Comparison of ENCODE assay signal across 11 cellular contexts in genomic region chr1:223717695-223718363, GRCh38. TPM values are rescaled to one million over a fixed set of nuclear protein-coding genes. Genes with fewer than 3 reads are reported as not detected.
DNase-seq lines count a peak whose midpoint lies in the region; ATAC-seq, FAIRE-seq and TF ChIP-seq lines count a peak whose summit lies in the region.
"Had no signal": no experiment of that assay in that cellular context is flagged by ENCODE, and none has a peak within 500 bp of the region (broad histone marks: within the 10 kb centered on the region; RNA-seq: fewer than 3 reads in every experiment).

No MANE protein-coding gene starts in this region.

- no peak for TF ChIP-seq EP300 in H1 (IDR thresholded peaks at IDR 0.05; ENCODE audit: borderline replicate concordance in 1 of 2, low read depth in 2 of 2, low read length in 2 of 2)

- H3K79me1 ChIP-seq in H1 (ENCODE audit: low read depth, low read length), result no peaks in the 10 kb centered on the region

- no peak; a peak in 1 of 4 replicates for TF ChIP-seq RAD21 in H1 (IDR thresholded peaks at IDR 0.05 in 1 of 2, conservative IDR thresholded peaks at IDR 0.05 in 1 of 2; ENCODE audit: low read depth in 2 of 2, low read length in 2 of 2)

- H3K23me2 ChIP-seq in H1 (ENCODE audit: low read depth, low read length), result peaks cover 5% of the 10 kb centered on the region; the same call in 1 of the 2 replicates

- H3K18ac ChIP-seq in H1 (ENCODE audit: extremely low read depth, low read length), result no peak overlapping the region

- no peak overlapping the region for H2BK15ac ChIP-seq in H1 (ENCODE audit: low read length)

- no peak for TF ChIP-seq CTCF in H1 (IDR thresholded peaks at IDR 0.05; ENCODE audit: control extremely low read depth in 1 of 3, insufficient read depth in 1 of 3, low read depth in 1 of 3, low read length in 3 of 3)

- peaks cover 4 to 26% (median 16%) of the 10 kb centered on the region in 4 experiments; a peak in 6 of 7 replicates for H3K4me1 ChIP-seq in H1 (replicated peaks in 1 of 4; ENCODE audit: control insufficient read depth in 3 of 4, insufficient read depth in 4 of 4, low read length in 3 of 4)

- H3K9ac ChIP-seq in H1 (replicated peaks in 1 of 4; ENCODE audit: extremely low read depth in 1 of 4, low read depth in 3 of 4, low read length in 3 of 4), result no peak overlapping the region

- no peak overlapping the region for H2BK20ac ChIP-seq in H1 (ENCODE audit: low read length)

- no peaks in the 10 kb centered on the region for H3K79me2 ChIP-seq in H1 (ENCODE audit: control insufficient read depth in 1 of 2, insufficient read depth in 2 of 2, low read length in 2 of 2)

- no peak overlapping the region for H2AFZ ChIP-seq in H1 (ENCODE audit: low read length)

- H3K4me2 ChIP-seq in H1 (ENCODE audit: insufficient read depth in 1 of 2, low read depth in 2 of 2, low read length in 2 of 2), result peak overlapping the region in 1 of 2 experiments; percentile 27; a peak in 2 of 4 replicates

- ATAC-seq in activated CD4-positive, CD25-positive, alpha-beta regulatory T cell treated with anti-CD3 and anti-CD28 coated beads, Interleukin-2, amount 50 U/mL, for 24 hours, result peak; percentile 39 to 60
- ATAC-seq in SK-N-SH treated with all-trans-retinoic acid at 6 μM for 48 hours, result peak; percentile 5; the same call in 2 of the 3 replicates
- peak; percentile 67 for ATAC-seq in stimulated activated memory B cell treated with anti-CD40 and anti-IgM and Interleukin-4, amounts not matched to agents 10 μg/mL and 1 μg/mL and 100 μg/mL, for 72 hours
- ATAC-seq in GM18867 (IDR thresholded peaks at IDR 0.05; ENCODE audit: unreplicated experiment), result no peak

- no peak overlapping the region for H2BK120ac ChIP-seq in H1 (replicated peaks; ENCODE audit: low read depth, low read length)

- peak overlapping the region; percentile 93 for H2BK12ac ChIP-seq in H1 (ENCODE audit: low read depth, low read length)

- no peak overlapping the region for H3K14ac ChIP-seq in H1 (ENCODE audit: insufficient read length)

- peaks cover 0 to 4% (median 0%) of the 10 kb centered on the region in 4 experiments; a peak in 1 of 8 replicates for H3K36me3 ChIP-seq in H1 (ENCODE audit: control insufficient read depth in 2 of 4, insufficient read depth in 4 of 4, low read length in 3 of 4)

- CTCF ChIA-PET in H1 (lab: Charles Lee; ENCODE audit: partially characterized antibody), result interaction anchor here (0.7 to 6.9 kb wide), 15 partner anchors 9 to 120 kb away, joined by 3 to 74 read pairs (median 8); no protein-coding TSS in a partner anchor

- H4K91ac ChIP-seq in H1 (replicated peaks; ENCODE audit: insufficient read length, low read length), result no peak overlapping the region

- no peak for FAIRE-seq in H1 (lab: Jason Lieb, UNC)

- H4K5ac ChIP-seq in H1 (ENCODE audit: insufficient read length, low read depth, low read length), result no peak overlapping the region

- H3K27me3 Mint-ChIP-seq in stimulated activated memory B cell treated with anti-CD40 and anti-IgM and Interleukin-4, amounts not matched to agents 10 μg/mL and 1 μg/mL and 100 μg/mL, for 72 hours, result no peaks in the 10 kb centered on the region

- POLR2A ChIA-PET in H1 (lab: Charles Lee; ENCODE audit: partially characterized antibody), result interaction anchor here (0.7 to 1.8 kb wide), 6 partner anchors 10 to 41 kb away, joined by 3 to 7 read pairs (median 3); no protein-coding TSS in a partner anchor

- no peak for DNase-seq in activated CD4-positive, CD25-positive, alpha-beta regulatory T cell (lab: John Stamatoyannopoulos, UW)
- no peak for DNase-seq in H1 (ENCODE audit: low read depth in 1 of 2, low spot score in 2 of 2)
- DNase-seq in GM19240 (ENCODE audit: insufficient read length, low spot score), result no peak
- no peak for DNase-seq in SW480 (ENCODE audit: low spot score)
- DNase-seq: 8988T, anterior cingulate cortex had no signal

- peaks cover 0 to 73% (median 70%) of the 10 kb centered on the region in 4 experiments; a peak in 6 of 7 replicates for H3K27me3 ChIP-seq in H1 (replicated peaks in 1 of 4; ENCODE audit: control insufficient read depth in 3 of 4, extremely low read depth in 1 of 4, insufficient read depth in 3 of 4, low read length in 3 of 4)

- H3K27ac Mint-ChIP-seq in stimulated activated memory B cell treated with anti-CD40 and anti-IgM and Interleukin-4, amounts not matched to agents 10 μg/mL and 1 μg/mL and 100 μg/mL, for 72 hours, result peak overlapping the region; percentile 68

- no peak overlapping the region for H3K4ac ChIP-seq in H1 (replicated peaks; ENCODE audit: insufficient read length, low read depth, low read length)

- no peak overlapping the region for H3K27ac ChIP-seq in H1 (ENCODE audit: low read depth, low read length)

- H3K4me3 Mint-ChIP-seq in stimulated activated memory B cell treated with anti-CD40 and anti-IgM and Interleukin-4, amounts not matched to agents 10 μg/mL and 1 μg/mL and 100 μg/mL, for 72 hours, result no peak overlapping the region

- no peak overlapping the region for H2BK5ac ChIP-seq in H1 (ENCODE audit: low read depth, low read length)

- peak overlapping the region; percentile 43 for H2AK5ac ChIP-seq in H1 (ENCODE audit: low read depth, low read length)

- WGBS in H1 (ENCODE audit: extremely low coverage in 1 of 2, insufficient coverage in 1 of 2, insufficient read length in 1 of 2, insufficient replicate concordance in 2 of 2, low coverage in 1 of 2, low lambda C conversion rate in 2 of 2, missing lambda C conversion rate in 1 of 2), 2 experiments, result 79% methylated on average over 6 of the region's 6 CpGs; no CpG with 5 or more reads in 1 of the 2 experiments

- no peaks in the 10 kb centered on the region for H3K9me3 Mint-ChIP-seq in stimulated activated memory B cell treated with anti-CD40 and anti-IgM and Interleukin-4, amounts not matched to agents 10 μg/mL and 1 μg/mL and 100 μg/mL, for 72 hours

- H4K20me1 ChIP-seq in H1 (replicated peaks in 1 of 2; ENCODE audit: control insufficient read depth in 1 of 2, insufficient read depth in 2 of 2, low read length in 2 of 2), result peaks cover 0 to 5% of the 10 kb centered on the region in 2 experiments

- no peaks in the 10 kb centered on the region for H3K9me3 ChIP-seq in H1 (ENCODE audit: insufficient read depth in 2 of 2, low read depth in 1 of 2, low read length in 1 of 2)

- H3K4me3 ChIP-seq in H1 (ENCODE audit: extremely low read depth in 1 of 4, insufficient read depth in 2 of 4, low read depth in 3 of 4, low read length in 4 of 4), result no peak overlapping the region

- H3K23ac ChIP-seq in H1 (ENCODE audit: insufficient read length), result no peak overlapping the region

- TF ChIP-seq POLR2A in H1 (IDR thresholded peaks at IDR 0.05; ENCODE audit: control extremely low read depth in 1 of 2, low read depth in 2 of 2, low read length in 2 of 2), result no peak

- no peak overlapping the region for H3K56ac ChIP-seq in H1 (replicated peaks; ENCODE audit: insufficient read length, low read depth, low read length)

- no peak overlapping the region for H4K8ac ChIP-seq in H1 (ENCODE audit: extremely low read depth, insufficient read depth, low read length)

- peaks cover 67% of the 10 kb centered on the region for H3K4me1 Mint-ChIP-seq in stimulated activated memory B cell treated with anti-CD40 and anti-IgM and Interleukin-4, amounts not matched to agents 10 μg/mL and 1 μg/mL and 100 μg/mL, for 72 hours

- peaks cover 31% of the 10 kb centered on the region for H3K36me3 Mint-ChIP-seq in stimulated activated memory B cell treated with anti-CD40 and anti-IgM and Interleukin-4, amounts not matched to agents 10 μg/mL and 1 μg/mL and 100 μg/mL, for 72 hours

TF ChIP-seq in SK-N-SH treated with all-trans-retinoic acid at 6 μM for 48 hours, 23 proteins besides CTCF, POLR2A, EP300 and RAD21 (continues in another document):
- TF ChIP-seq ESRRG (CRISPR knock-in tag; IDR thresholded peaks at IDR 0.05), result no peak
- TF ChIP-seq ZFP3 (CRISPR knock-in tag; IDR thresholded peaks at IDR 0.05), result no peak
- no peak for TF ChIP-seq GLIS3 (CRISPR knock-in tag; IDR thresholded peaks at IDR 0.05)
- TF ChIP-seq CSDC2 (CRISPR knock-in tag; IDR thresholded peaks at IDR 0.05), result no peak
- no peak for TF ChIP-seq TCF4 (CRISPR knock-in tag; IDR thresholded peaks at IDR 0.05; ENCODE audit: borderline replicate concordance)
- no peak for TF ChIP-seq PPARA (CRISPR knock-in tag; IDR thresholded peaks at IDR 0.05; ENCODE audit: borderline replicate concordance)

TF ChIP-seq in H1, 55 proteins besides CTCF, POLR2A, EP300 and RAD21 (continues in another document):
- TF ChIP-seq TEAD4 (IDR thresholded peaks at IDR 0.05; ENCODE audit: low read depth, low read length), result 0 out of 2 replicates have a peak, but pooled peaks have one; percentile 9
- no peak for TF ChIP-seq CBX5 (IDR thresholded peaks at IDR 0.05; ENCODE audit: low read depth, low read length)

RNA-seq across cellular contexts. Expression of gene CAPN2, which starts 5.5 kb away (rescaled TPM):
- total RNA-seq in H1 (2021; fragmentation: NEBNext Ultra II Directional; extraction: Animal tissue kit (Norgen Biotek cat#: 25700)), result 9.2 and 9.4 TPM in 2 replicates
- polyA plus RNA-seq in H1 (2011; rRNA removed), result 9.1 and 10.3 TPM in 2 replicates
- polyA plus RNA-seq in H1 (2011; cell fraction: cytosol; rRNA removed), result 12.1 TPM
- polyA plus RNA-seq in H1 (2011; cell fraction: nucleus; rRNA removed), result 18.7 TPM
- polyA plus RNA-seq in H1 (2012, experiment 1 of 2), result 16.8 to 24.6 TPM (median 19.6 TPM) in 4 replicates
- 2.8 TPM for polyA plus RNA-seq in H1 (2012, experiment 2 of 2)
- polyA plus RNA-seq in H1 (2013, experiment 1 of 2), result 8.5 TPM
- polyA plus RNA-seq in H1 (2013, experiment 2 of 2), result 8.5 TPM
- 10.8 and 24.0 TPM in 2 replicates for polyA minus RNA-seq in H1 (2011; rRNA and poly(A)+ RNA removed)
- 15.3 TPM for polyA minus RNA-seq in H1 (2011; cell fraction: cytosol; rRNA and poly(A)+ RNA removed)
- polyA minus RNA-seq in H1 (2011; cell fraction: nucleus; rRNA and poly(A)+ RNA removed), result 12.7 TPM

RNA-seq across cellular contexts. Expression of gene CAPN8, which starts 52.3 kb away (rescaled TPM):
- total RNA-seq in H1 (2021; fragmentation: NEBNext Ultra II Directional; extraction: Animal tissue kit (Norgen Biotek cat#: 25700)), result 0.26 TPM in 1 of 2 replicates, not detected in the other
- polyA plus RNA-seq in H1 (2011; rRNA removed), result 0.20 TPM in 1 of 2 replicates, not detected in the other
- not detected for polyA plus RNA-seq in H1 (2011; cell fraction: cytosol; rRNA removed)
- polyA plus RNA-seq in H1 (2011; cell fraction: nucleus; rRNA removed), result 0.48 TPM
- 0.19 TPM in 1 of 4 replicates, not detected in the others for polyA plus RNA-seq in H1 (2012, experiment 1 of 2)
- polyA plus RNA-seq in H1 (2012, experiment 2 of 2), result not detected
- polyA plus RNA-seq in H1 (2013, experiment 1 of 2), result not detected
- polyA plus RNA-seq in H1 (2013, experiment 2 of 2), result not detected
- polyA minus RNA-seq in H1 (2011; rRNA and poly(A)+ RNA removed), result not detected in 2 replicates
- not detected for polyA minus RNA-seq in H1 (2011; cell fraction: cytosol; rRNA and poly(A)+ RNA removed)
- not detected for polyA minus RNA-seq in H1 (2011; cell fraction: nucleus; rRNA and poly(A)+ RNA removed)
- total RNA-seq: SK-MEL-5 had no signal
